ENCODE assay signal across 17 cellular contexts in genomic region chr11:75454987-75455386, GRCh38.
"Had no signal": no experiment of that assay in that cellular context is flagged by ENCODE, and none has a peak within 500 bp of the region (broad histone marks: within the 10 kb centered on the region; RNA-seq: fewer than 3 reads in every experiment).

No MANE protein-coding gene starts in this region.

- H3K27ac ChIP-seq: epithelial cell of prostate, gastrocnemius medialis, left ventricle myocardium inferior, ovary, tibial artery had no signal

- H3K4me1 ChIP-seq: gastrocnemius medialis, left ventricle myocardium inferior had no signal

- H3K4me1 Mint-ChIP-seq: activated naive CD4-positive, alpha-beta T cell treated with anti-CD3 and anti-CD28 coated beads, Interleukin-2, amount 50 U/mL, for 24 hours; stimulated activated naive CD8-positive, alpha-beta T cell treated with anti-CD3 and anti-CD28 coated beads, Interleukin-15, amount 100 ng/mL, for 72 hours had no signal

- H3K4me3 ChIP-seq: gastrocnemius medialis, left ventricle myocardium inferior, ovary, tibial artery had no signal

- H3K36me3 ChIP-seq: gastrocnemius medialis, left ventricle myocardium inferior, ovary had no signal

- ATAC-seq: stimulated activated naive CD8-positive, alpha-beta T cell treated with anti-CD3 and anti-CD28 coated beads, Interleukin-15, amount 100 ng/mL, for 72 hours had no signal

- H3K27me3 Mint-ChIP-seq: activated naive CD4-positive, alpha-beta T cell treated with anti-CD3 and anti-CD28 coated beads, Interleukin-2, amount 50 U/mL, for 24 hours; stimulated activated naive CD8-positive, alpha-beta T cell treated with anti-CD3 and anti-CD28 coated beads, Interleukin-15, amount 100 ng/mL, for 72 hours had no signal

- H3K27ac Mint-ChIP-seq: activated naive CD4-positive, alpha-beta T cell treated with anti-CD3 and anti-CD28 coated beads, Interleukin-2, amount 50 U/mL, for 24 hours; nephron progenitor cell had no signal

- H3K9me3 ChIP-seq: gastrocnemius medialis, left ventricle myocardium inferior, ovary, tibial artery had no signal

- FAIRE-seq: keratinocyte had no signal

- DNase-seq: activated CD4-positive, alpha-beta T cell treated with anti-CD3 and anti-CD28 coated beads, Interleukin-2, amount 50 U/mL, for 1 hour; activated CD4-positive, CD25-positive, alpha-beta regulatory T cell; activated T-cell treated with anti-CD3 and anti-CD28 coated beads for 4 hours; central memory CD4-positive, alpha-beta T cell; effector memory CD4-positive, alpha-beta T cell; left ventricle myocardium inferior; mesendoderm; nephron progenitor cell; ovary; stimulated activated CD4-positive, alpha-beta T cell treated with anti-CD3 and anti-CD28 coated beads, Interleukin-15, amount 100 ng/mL, for 24 hours; stimulated activated CD4-positive, alpha-beta T cell treated with anti-CD3 and anti-CD28 coated beads, Interleukin-4, amount 100 ng/mL, for 4 hours; stimulated activated naive CD8-positive, alpha-beta T cell treated with anti-CD3 and anti-CD28 coated beads, Interleukin-15, amount 100 ng/mL, for 72 hours had no signal

- H3K27me3 ChIP-seq: gastrocnemius medialis, ovary had no signal

- H3K9me3 Mint-ChIP-seq: activated naive CD4-positive, alpha-beta T cell treated with anti-CD3 and anti-CD28 coated beads, Interleukin-2, amount 50 U/mL, for 24 hours; nephron progenitor cell; stimulated activated naive CD8-positive, alpha-beta T cell treated with anti-CD3 and anti-CD28 coated beads, Interleukin-15, amount 100 ng/mL, for 72 hours had no signal

- H3K4me3 Mint-ChIP-seq: activated naive CD4-positive, alpha-beta T cell treated with anti-CD3 and anti-CD28 coated beads, Interleukin-2, amount 50 U/mL, for 24 hours; nephron progenitor cell; stimulated activated naive CD8-positive, alpha-beta T cell treated with anti-CD3 and anti-CD28 coated beads, Interleukin-15, amount 100 ng/mL, for 72 hours had no signal
